Comparison of ENCODE assay signal across 11 cellular contexts in the genomic region with DNA sequence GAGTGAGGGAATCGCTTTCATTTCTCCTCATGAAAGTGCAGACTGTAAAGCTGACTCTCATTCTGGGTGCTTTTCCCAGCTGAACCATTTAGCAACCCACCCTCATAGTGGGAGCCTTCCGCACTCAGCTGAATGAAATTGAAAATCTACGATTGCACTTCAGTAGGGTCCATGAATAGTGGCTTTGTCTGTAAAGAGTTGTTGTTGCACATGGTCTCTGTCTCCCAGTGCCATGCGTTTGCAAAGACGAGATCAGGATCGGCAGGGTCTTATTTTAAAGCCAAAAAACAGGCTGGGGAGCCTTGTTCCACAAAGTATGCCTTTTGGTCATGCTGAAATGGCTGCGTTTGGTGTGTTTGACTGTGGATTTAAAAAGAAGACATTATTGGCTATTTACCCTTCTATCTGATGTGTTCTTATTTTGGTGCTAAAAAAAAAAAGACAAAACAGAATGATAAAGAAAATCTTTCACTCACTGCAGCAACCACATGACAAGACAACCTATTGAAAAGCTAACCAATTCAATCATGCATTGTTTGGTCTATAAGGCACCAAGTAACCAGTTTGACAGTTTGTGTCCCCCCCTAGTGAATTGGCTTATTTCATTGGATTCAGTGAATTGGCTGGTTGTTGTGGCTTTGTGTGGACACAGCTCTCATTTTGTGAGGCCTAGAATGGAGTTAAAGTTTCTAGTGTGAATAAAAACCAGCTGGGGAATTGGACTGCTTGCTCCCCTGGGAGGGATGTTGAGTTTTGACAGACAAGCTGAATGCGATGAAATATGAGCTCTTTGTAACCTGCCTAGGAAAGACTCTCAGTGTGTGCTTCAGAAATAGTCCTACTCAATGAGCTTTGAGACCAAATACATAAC.
A peak's percentile ranks its signal among the peaks of the same experiment; 100 is the strongest.
DNase-seq lines count a peak whose midpoint lies in the region; ATAC-seq and TF ChIP-seq lines count a peak whose summit lies in the region.
"Had no signal": no experiment of that assay in that cellular context is flagged by ENCODE, and none has a peak within 500 bp of the region (broad histone marks: within the 10 kb centered on the region; RNA-seq: fewer than 3 reads in every experiment).

No MANE protein-coding gene starts in this region.

- H3K36me3 ChIP-seq in heart left ventricle: peaks cover 0 to 20% (median 13%) of the 10 kb centered on the region in 9 donors
- H3K36me3 ChIP-seq in skeletal muscle tissue (ENCODE audit: control insufficient read depth in 3 of 3, insufficient read depth in 3 of 3, low read length in 3 of 3): peaks cover 0 to 11% (median 3%) of the 10 kb centered on the region in 3 donors
- H3K36me3 ChIP-seq in H7 (replicated peaks; ENCODE audit: control insufficient read depth, insufficient read depth, low read length): peaks cover 2% of the 10 kb centered on the region; the same call in 1 of the 2 replicates

- H3K4me3 ChIP-seq in LNCaP clone FGC (ENCODE audit: low read depth, low read length) (peak overlapping the region; percentile 32), heart left ventricle (no peak overlapping the region), skeletal muscle tissue (ENCODE audit: low read length in 3 of 3) (peak overlapping the region; percentile 20 to 29 (median 28)), H7 (ENCODE audit: insufficient read depth, low read depth, low read length) (no peak overlapping the region)
- H3K4me3 ChIP-seq: spleen had no signal

- H3K27me3 ChIP-seq in heart left ventricle (no peaks in the 10 kb centered on the region), skeletal muscle tissue (ENCODE audit: control insufficient read depth in 3 of 3, insufficient read depth in 3 of 3, low read length in 3 of 3) (no peaks in the 10 kb centered on the region), H7 (ENCODE audit: control insufficient read depth, insufficient read depth, low read length) (no peaks in the 10 kb centered on the region)
- H3K27me3 ChIP-seq: spleen had no signal

- DNase-seq in LNCaP clone FGC (ENCODE audit: low read depth): no peak
- no peak for DNase-seq in heart left ventricle
- DNase-seq in dermis blood vessel endothelial cell: no peak
- no peak for DNase-seq in H7
- no peak for DNase-seq in NCI-H1694 (lab: John Stamatoyannopoulos, UW)
- DNase-seq: activated CD8-positive, alpha-beta memory T cell treated with anti-CD3 and anti-CD28 coated beads, Interleukin-2, amount 50 U/mL, for 48 hours; MV-4-11; spleen; SW 1271 had no signal

- H3K9ac ChIP-seq in skeletal muscle tissue (ENCODE audit: low read depth in 1 of 3, low read length in 3 of 3): peak overlapping the region in 2 of 3 donors; percentile 25 to 58

- TF ChIP-seq CTCF in LNCaP clone FGC (IDR thresholded peaks at IDR 0.05; ENCODE audit: control insufficient read depth, extremely low read depth, insufficient read depth) (no peak), VCaP (conservative IDR thresholded peaks at IDR 0.05) (no peak), heart left ventricle (IDR thresholded peaks at IDR 0.05) (no peak)

- WGBS in heart left ventricle, 4 donors: 72 to 78% (median 77%) methylated on average over 8 of the region's 8 CpGs

- H3K4me1 ChIP-seq in heart left ventricle (peaks cover 16 to 78% (median 62%) of the 10 kb centered on the region in 12 donors), skeletal muscle tissue (ENCODE audit: control insufficient read depth in 3 of 3, insufficient read depth in 3 of 3, low read length in 3 of 3) (peaks cover 54 to 72% (median 59%) of the 10 kb centered on the region in 3 donors)

- intact Hi-C loops in heart left ventricle (cut with DNase I): loop anchor here in 6 of 10 donors (1.0 to 10.0 kb wide), 7 partner anchors 19 to 66 kb away; partner anchors contain the start of gene ARHGAP35 (in 2 of the 6)

- H3K9me3 ChIP-seq in heart left ventricle (no peaks in the 10 kb centered on the region), skeletal muscle tissue (ENCODE audit: control insufficient read depth in 3 of 3, low read length in 3 of 3) (no peaks in the 10 kb centered on the region)
- H3K9me3 ChIP-seq: spleen had no signal

- TF ChIP-seq POLR2A in heart left ventricle (IDR thresholded peaks at IDR 0.05): no peak

- H3K27ac ChIP-seq in VCaP: peak overlapping the region; percentile 96
- H3K27ac ChIP-seq in heart left ventricle: peak overlapping the region in 9 of 12 donors; percentile 15 to 80 (median 59)
- peak overlapping the region; percentile 70 for H3K27ac ChIP-seq in skeletal muscle tissue (ENCODE audit: low read depth, low read length)

- ATAC-seq in heart left ventricle: peak in 2 of 4 donors; percentile 17 to 25

Comparison
In these comparisons a context has a peak if more than half of its experiments do, and no peak if none do; other contexts are left out.
1. H3K4me3 ChIP-seq: peak in LNCaP clone FGC (single experiment) and skeletal muscle tissue (3 of 3); none in heart left ventricle (0 of 12) and H7 (single experiment).
2. Peak in every context shown above with its lines, with median percentiles within 50 percentile points of each other: H3K27ac ChIP-seq.